ENCODE assay signal across 32 cellular contexts in the genomic region with DNA sequence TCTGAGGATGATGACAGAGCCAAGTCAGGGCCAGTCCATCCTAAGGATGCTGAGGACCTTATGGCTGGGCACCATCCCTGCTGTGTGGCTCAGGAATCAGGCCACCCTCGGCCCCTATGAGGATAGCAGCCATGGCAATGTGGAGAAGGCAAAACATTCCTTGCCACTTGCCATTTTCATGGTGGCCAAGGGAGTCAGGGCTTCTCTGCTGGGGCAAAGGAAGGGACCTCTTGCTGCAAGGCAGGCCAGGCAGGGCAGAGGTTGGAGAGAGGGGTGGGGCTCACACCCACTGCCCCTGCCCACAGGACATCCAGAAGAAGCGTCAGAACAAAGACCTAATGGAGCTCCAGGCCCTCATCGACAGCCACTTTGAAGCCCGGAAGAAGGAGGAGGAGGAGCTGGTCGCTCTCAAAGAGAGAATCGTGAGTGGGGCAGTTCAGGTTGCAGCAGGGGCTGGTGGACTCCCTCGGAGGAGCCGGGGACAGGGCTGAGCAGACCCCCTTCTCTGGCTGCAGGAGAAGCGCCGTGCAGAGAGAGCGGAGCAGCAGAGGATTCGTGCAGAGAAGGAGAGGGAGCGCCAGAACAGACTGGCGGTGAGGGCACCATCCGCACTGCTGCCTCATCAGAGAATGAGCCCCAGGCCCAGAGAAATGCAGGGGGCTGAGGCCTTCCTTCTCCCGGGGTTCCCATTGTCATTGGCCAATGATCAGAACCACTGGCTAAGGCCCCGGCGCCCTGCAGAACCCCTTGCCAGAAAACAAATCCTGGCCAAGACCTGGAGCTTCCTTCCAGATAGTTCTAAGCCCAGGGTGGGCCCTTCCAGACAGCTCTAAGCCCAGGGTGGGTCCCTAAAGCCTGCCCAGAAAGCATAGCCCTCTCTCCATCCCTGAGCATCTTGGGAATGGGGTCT. TPM values are rescaled to one million over a fixed set of nuclear protein-coding genes. Genes with fewer than 3 reads are reported as not detected.
DNase-seq lines count a peak whose midpoint lies in the region; ATAC-seq and TF ChIP-seq lines count a peak whose summit lies in the region.
"Had no signal": no experiment of that assay in that cellular context is flagged by ENCODE, and none has a peak within 500 bp of the region (broad histone marks: within the 10 kb centered on the region; RNA-seq: fewer than 3 reads in every experiment).

No MANE protein-coding gene starts in this region.

- no peak for TF ChIP-seq CTCF in natural killer cell (IDR thresholded peaks at IDR 0.05)
- TF ChIP-seq CTCF in glutamatergic neuron (IDR thresholded peaks at IDR 0.05; ENCODE audit: partially characterized antibody, unreplicated experiment): no peak

- no peak for ATAC-seq in natural killer cell
- ATAC-seq in natural killer cell treated with Interleukin-12 subunit alpha and Interleukin-12 subunit beta and Interleukin-15 and Interleukin-18, amount 100 ng/mL, for 72 hours: no peak
- no peak for ATAC-seq in HG03521 (IDR thresholded peaks at IDR 0.05; ENCODE audit: unreplicated experiment)
- ATAC-seq: naive thymus-derived CD4-positive, alpha-beta T cell; T-helper 17 cell had no signal

- no peak overlapping the region for H2AK5ac ChIP-seq in trophoblast cell (ENCODE audit: low read length)

- H3K4me2 ChIP-seq in trophoblast cell (ENCODE audit: low read length): no peak overlapping the region

- DNase-seq in natural killer cell: peak; percentile 10
- no peak for DNase-seq in natural killer cell treated with Interleukin-12 subunit alpha and Interleukin-12 subunit beta and Interleukin-15 and Interleukin-18, amount 100 ng/mL, for 72 hours (ENCODE audit: low spot score)
- peak; percentile 7 for DNase-seq in glutamatergic neuron
- no peak for DNase-seq in trophoblast cell
- no peak for DNase-seq in kidney tubule cell (ENCODE audit: low spot score)
- no peak for DNase-seq in stimulated activated CD4-positive, alpha-beta T cell treated with anti-CD3 and anti-CD28 coated beads, Interleukin-15, amount 100 ng/mL, for 24 hours
- DNase-seq: activated CD4-positive, alpha-beta T cell treated with anti-CD3 and anti-CD28 coated beads for 1 hour; activated CD8-positive, alpha-beta memory T cell treated with anti-CD3 and anti-CD28 coated beads for 24 hours; activated T-cell treated with anti-CD3 and anti-CD28 coated beads for 4 hours; C1 segment of cervical spinal cord; COR-L47; cortex of kidney; effector memory CD4-positive, alpha-beta T cell; Kasumi-1; midbrain; NCI-H1417; NCI-H2029 treated with DMSO at 0.1 percent for 48 hours; NCI-H2227 treated with DMSO at 0.1 percent for 48 hours; NCI-H526 treated with DMSO at 0.1 percent for 48 hours; NK-92 treated with Interleukin-12 subunit alpha and Interleukin-12 subunit beta, amount 100 ng/mL, for 24 hours; stimulated activated CD8-positive, alpha-beta memory T cell treated with anti-CD3 and anti-CD28 coated beads, Interleukin-4, amount 100 ng/mL, for 48 hours; stomach had no signal

- no peaks in the 10 kb centered on the region for H3K79me2 ChIP-seq in trophoblast cell (ENCODE audit: control insufficient read depth, insufficient read depth, low read length, poor library complexity)

- H3K27ac Mint-ChIP-seq in natural killer cell (no peak overlapping the region), glutamatergic neuron (ENCODE audit: unreplicated experiment) (no peak overlapping the region)
- H3K27ac Mint-ChIP-seq in natural killer cell treated with Interleukin-12 subunit alpha and Interleukin-12 subunit beta and Interleukin-15 and Interleukin-18, amount 100 ng/mL, for 72 hours: no peak overlapping the region
- H3K27ac Mint-ChIP-seq: activated naive CD8-positive, alpha-beta T cell; T-helper 17 cell had no signal

- no peak overlapping the region for H2BK5ac ChIP-seq in trophoblast cell (ENCODE audit: low read depth, low read length, poor library complexity)

- H3K4me1 ChIP-seq in trophoblast cell (ENCODE audit: control insufficient read depth in 1 of 2, insufficient read depth in 2 of 2, low read length in 2 of 2): no peaks in the 10 kb centered on the region
- H3K4me1 ChIP-seq: ascending aorta had no signal

- no CpG with 5 or more reads among the region's 18 CpGs for WGBS in trophoblast cell (ENCODE audit: extremely low coverage, insufficient coverage, insufficient read length)

- intact Hi-C loops in natural killer cell (cut with micrococcal nuclease): loop anchor here (2.0 kb wide), 1 partner anchor 19 kb away; no protein-coding TSS in a partner anchor

- H3K4me3 Mint-ChIP-seq in natural killer cell: no peak overlapping the region
- no peak overlapping the region for H3K4me3 Mint-ChIP-seq in natural killer cell treated with Interleukin-12 subunit alpha and Interleukin-12 subunit beta and Interleukin-15 and Interleukin-18, amount 100 ng/mL, for 72 hours
- H3K4me3 Mint-ChIP-seq in glutamatergic neuron (ENCODE audit: unreplicated experiment): no peak overlapping the region
- H3K4me3 Mint-ChIP-seq: activated naive CD8-positive, alpha-beta T cell; T-helper 17 cell had no signal

- H3K79me1 ChIP-seq in trophoblast cell (ENCODE audit: low read length): no peaks in the 10 kb centered on the region

- H3K27me3 ChIP-seq in trophoblast cell (ENCODE audit: insufficient read depth, low read length): no peaks in the 10 kb centered on the region
- H3K27me3 ChIP-seq: ascending aorta, cardiac muscle cell, ovary had no signal

- no peak overlapping the region for H2AFZ ChIP-seq in trophoblast cell (ENCODE audit: insufficient read depth, low read length, poor library complexity)

- no peak overlapping the region for H2BK120ac ChIP-seq in trophoblast cell (ENCODE audit: insufficient read depth, low read length, poor library complexity)

- H4K91ac ChIP-seq in trophoblast cell (ENCODE audit: low read depth, low read length): no peak overlapping the region

- H3K4me3 ChIP-seq in trophoblast cell (ENCODE audit: low read depth, low read length): peak overlapping the region; percentile 34
- H3K4me3 ChIP-seq: ascending aorta, cardiac muscle cell, ovary, stomach had no signal

- no peak overlapping the region for H3K9ac ChIP-seq in trophoblast cell (ENCODE audit: low read length)

- H3K9me3 Mint-ChIP-seq in natural killer cell (no peaks in the 10 kb centered on the region), glutamatergic neuron (ENCODE audit: unreplicated experiment) (no peaks in the 10 kb centered on the region)
- no peaks in the 10 kb centered on the region for H3K9me3 Mint-ChIP-seq in natural killer cell treated with Interleukin-12 subunit alpha and Interleukin-12 subunit beta and Interleukin-15 and Interleukin-18, amount 100 ng/mL, for 72 hours

- H3K23ac ChIP-seq in trophoblast cell (ENCODE audit: low read length): no peak overlapping the region

- no peak overlapping the region for H3K4ac ChIP-seq in trophoblast cell (ENCODE audit: low read depth, low read length)

- no peak overlapping the region for H3K27ac ChIP-seq in trophoblast cell (ENCODE audit: low read depth, low read length)
- H3K27ac ChIP-seq: ascending aorta, cardiac muscle cell, epithelial cell of prostate, ovary, stomach had no signal

- no peaks in the 10 kb centered on the region for H3K36me3 Mint-ChIP-seq in natural killer cell
- H3K36me3 Mint-ChIP-seq in natural killer cell treated with Interleukin-12 subunit alpha and Interleukin-12 subunit beta and Interleukin-15 and Interleukin-18, amount 100 ng/mL, for 72 hours: no peaks in the 10 kb centered on the region
- no peaks in the 10 kb centered on the region for H3K36me3 Mint-ChIP-seq in glutamatergic neuron (ENCODE audit: unreplicated experiment)
- H3K36me3 Mint-ChIP-seq: activated naive CD8-positive, alpha-beta T cell had no signal

- no peak overlapping the region for H2BK12ac ChIP-seq in trophoblast cell (ENCODE audit: low read length)

- H3K14ac ChIP-seq in trophoblast cell (ENCODE audit: low read length): no peak overlapping the region

- H3K4me1 Mint-ChIP-seq in natural killer cell (peaks cover 5 to 19% of the 10 kb centered on the region in 2 donors), glutamatergic neuron (ENCODE audit: low read depth, unreplicated experiment) (peaks cover 4% of the 10 kb centered on the region)
- peaks cover 4 to 9% of the 10 kb centered on the region in 2 donors for H3K4me1 Mint-ChIP-seq in natural killer cell treated with Interleukin-12 subunit alpha and Interleukin-12 subunit beta and Interleukin-15 and Interleukin-18, amount 100 ng/mL, for 72 hours (ENCODE audit: low read depth in 2 of 2)

- H4K8ac ChIP-seq in trophoblast cell (ENCODE audit: low read depth, low read length): no peak overlapping the region

- H3K9me3 ChIP-seq in trophoblast cell (ENCODE audit: insufficient read depth, low read depth, low read length): peaks cover 3% of the 10 kb centered on the region
- H3K9me3 ChIP-seq: ascending aorta, ovary, stomach had no signal

- H3K27me3 Mint-ChIP-seq in natural killer cell (ENCODE audit: low read depth in 2 of 2) (peaks cover 0 to 20% of the 10 kb centered on the region in 2 donors), glutamatergic neuron (ENCODE audit: unreplicated experiment) (peaks cover 2% of the 10 kb centered on the region)
- peaks cover 12 to 17% of the 10 kb centered on the region in 2 donors for H3K27me3 Mint-ChIP-seq in natural killer cell treated with Interleukin-12 subunit alpha and Interleukin-12 subunit beta and Interleukin-15 and Interleukin-18, amount 100 ng/mL, for 72 hours

- no peak overlapping the region for H3K18ac ChIP-seq in trophoblast cell (ENCODE audit: low read length)

- H3K36me3 ChIP-seq in trophoblast cell (ENCODE audit: control insufficient read depth in 1 of 2, insufficient read depth in 2 of 2, low read length in 2 of 2): no peaks in the 10 kb centered on the region
- H3K36me3 ChIP-seq: ascending aorta, cardiac muscle cell, ovary, stomach had no signal

- no peak overlapping the region for H4K12ac ChIP-seq in trophoblast cell (ENCODE audit: low read depth, low read length)

RNA-seq across cellular contexts. Expression of a gene that starts 13.5 kb away (rescaled TPM):
- total RNA-seq in natural killer cell (10 to 100 TPM; 31.2 to 35.4 (median 32.8) TPM), glutamatergic neuron (ENCODE audit: unreplicated experiment) (27.6 TPM)
- total RNA-seq in natural killer cell treated with Interleukin-12 subunit alpha and Interleukin-12 subunit beta and Interleukin-15 and Interleukin-18, amount 100 ng/mL, for 72 hours: 10 to 100 TPM; 81.3 to 89.7 TPM
- 99.0 and 101 TPM in 2 replicates for polyA plus RNA-seq in trophoblast cell (2013)

RNA-seq across cellular contexts. Expression of a gene that starts 14.2 kb away (rescaled TPM):
- total RNA-seq in natural killer cell: 10 to 100 TPM; 15.8 to 27.9 (median 26.2) TPM
- under 1 TPM in 1 of 2 donors, not detected in 1; 0.33 TPM for total RNA-seq in natural killer cell treated with Interleukin-12 subunit alpha and Interleukin-12 subunit beta and Interleukin-15 and Interleukin-18, amount 100 ng/mL, for 72 hours
- not detected for total RNA-seq in glutamatergic neuron (ENCODE audit: unreplicated experiment)
- 4.2 and 4.5 TPM in 2 replicates for polyA plus RNA-seq in trophoblast cell (2013)
- total RNA-seq: renal cortical epithelial cell had no signal

RNA-seq across cellular contexts. Expression of a gene that starts 42.0 kb away (rescaled TPM):
- total RNA-seq in natural killer cell (under 1 TPM in 2 of 3 donors, not detected in 1; 0.14 to 0.32 TPM), glutamatergic neuron (ENCODE audit: unreplicated experiment) (not detected)
- not detected for total RNA-seq in natural killer cell treated with Interleukin-12 subunit alpha and Interleukin-12 subunit beta and Interleukin-15 and Interleukin-18, amount 100 ng/mL, for 72 hours
- polyA plus RNA-seq in trophoblast cell (2013): not detected in 2 replicates
- total RNA-seq: ascending aorta, cardiac muscle cell, lower leg skin, ovary, renal cortical epithelial cell, stomach, T-helper 17 cell had no signal
- polyA plus RNA-seq: cardiac muscle cell had no signal

Comparison
In these comparisons a context has a peak if more than half of its experiments do, and no peak if none do; other contexts are left out.
1. DNase-seq: peak in natural killer cell (single experiment) and glutamatergic neuron (single experiment); none in natural killer cell treated with Interleukin-12 subunit alpha and Interleukin-12 subunit beta and Interleukin-15 and Interleukin-18, amount 100 ng/mL, for 72 hours (single experiment), trophoblast cell (0 of 2), kidney tubule cell (single experiment) and stimulated activated CD4-positive, alpha-beta T cell treated with anti-CD3 and anti-CD28 coated beads, Interleukin-15, amount 100 ng/mL, for 24 hours (single experiment).
2. RNA of a gene that starts 14.2 kb away (total RNA-seq): 15.8 to 27.9 TPM in natural killer cell; 0.33 TPM in natural killer cell treated with Interleukin-12 subunit alpha and Interleukin-12 subunit beta and Interleukin-15 and Interleukin-18, amount 100 ng/mL, for 72 hours and not detected in glutamatergic neuron (single experiment); every median in the first group is over 10 times any median in the second.